12 cellular contexts compared by ENCODE assay signal in the genomic region with DNA sequence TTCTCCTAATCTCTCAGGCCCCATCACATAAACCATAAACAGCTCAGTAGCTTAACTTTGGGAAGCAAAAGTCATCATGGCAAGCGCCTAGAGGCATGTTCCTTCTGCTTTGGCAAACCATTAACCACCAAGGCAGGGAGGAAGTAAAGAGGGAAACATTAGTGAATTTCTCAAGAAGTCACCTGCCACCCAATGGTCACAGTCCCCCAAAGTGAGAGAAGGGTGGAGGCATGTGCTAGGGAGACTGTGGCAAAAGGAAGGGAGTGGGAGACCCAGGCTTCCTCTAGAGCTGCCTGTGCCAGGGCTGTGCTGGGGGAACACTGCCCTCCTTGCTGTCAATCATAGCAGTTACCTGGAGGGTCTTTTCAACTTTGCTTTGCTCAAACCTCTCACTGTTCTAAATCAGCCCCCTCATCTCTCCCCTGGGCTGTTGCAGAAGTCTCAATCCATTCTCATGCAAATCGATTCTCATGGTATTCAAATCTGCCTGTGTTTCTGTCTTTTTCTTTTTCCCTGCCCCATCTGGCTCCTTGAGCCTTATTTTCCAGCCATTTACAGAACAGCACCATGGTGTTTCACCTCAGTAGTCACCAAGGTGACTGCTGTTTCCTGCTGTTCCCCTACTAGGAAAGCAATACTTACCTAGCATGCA. TPM values are rescaled to one million over a fixed set of nuclear protein-coding genes. Genes with fewer than 3 reads are reported as not detected.
DNase-seq lines count a peak whose midpoint lies in the region; ATAC-seq and TF ChIP-seq lines count a peak whose summit lies in the region.
"Had no signal": no experiment of that assay in that cellular context is flagged by ENCODE, and none has a peak within 500 bp of the region (broad histone marks: within the 10 kb centered on the region; RNA-seq: fewer than 3 reads in every experiment).

No MANE protein-coding gene starts in this region.

- no peak overlapping the region for H3K4me3 ChIP-seq in BLaER1
- H3K4me3 ChIP-seq in PC-9 = peak overlapping the region; percentile 55; the same call in 1 of the 2 replicates
- H3K4me3 ChIP-seq in iPS-20b (ENCODE audit: low read length) = 0 out of 2 replicates have a peak overlapping the region, but pooled peaks have one; percentile 28
- H3K4me3 ChIP-seq: dorsolateral prefrontal cortex, hepatocyte, tibial artery had no signal

- H3K27me3 ChIP-seq in BLaER1 (no peaks in the 10 kb centered on the region), PC-9 (ENCODE audit: insufficient read depth, low read depth) (no peaks in the 10 kb centered on the region), iPS-20b (ENCODE audit: insufficient read depth, low read length) (peaks cover 11% of the 10 kb centered on the region; the same call in 1 of the 2 replicates)
- H3K27me3 ChIP-seq: dorsolateral prefrontal cortex, hepatocyte, tibial artery had no signal

- ATAC-seq in GM19023 (IDR thresholded peaks at IDR 0.05; ENCODE audit: unreplicated experiment) (no peak), omental fat pad (ENCODE audit: low FRiP score) (no peak)

- TSS peak; percentile 38 for BruUV-seq in PC-9 (replicated peaks; lab: Mats Ljungman, UMichigan)

- DNase-seq in GF-D8 (lab: John Stamatoyannopoulos, UW) = peak; percentile 54
- DNase-seq in PC-9 = no peak
- no peak for DNase-seq in T1000 (lab: John Stamatoyannopoulos, UW)
- no peak for DNase-seq in NCI-H2171 treated with DMSO at 0.1 percent for 48 hours (lab: John Stamatoyannopoulos, UW)
- DNase-seq in omental fat pad (ENCODE audit: low spot score) = no peak
- DNase-seq: dorsolateral prefrontal cortex; stimulated activated CD4-positive, alpha-beta T cell treated with anti-CD3 and anti-CD28 coated beads, Interleukin-1b, Interleukin-23, amount 100 ng/mL, for 48 hours; tibial artery had no signal

- H4K20me1 ChIP-seq in BLaER1 (peaks cover 23% of the 10 kb centered on the region), PC-9 (ENCODE audit: insufficient read depth) (no peaks in the 10 kb centered on the region)

- H2AFZ ChIP-seq in PC-9 = no peak overlapping the region
- H2AFZ ChIP-seq: hepatocyte had no signal

- intact Hi-C loops in PC-9 (cut with micrococcal nuclease; ENCODE audit: unreplicated experiment) = loop anchor here (5.0 to 10.0 kb wide), 2 partner anchors 232 to 695 kb away; partner anchors contain the start of genes CENPB and SPEF1

- H3K36me3 ChIP-seq in BLaER1 (no peaks in the 10 kb centered on the region), PC-9 (ENCODE audit: low read depth) (no peaks in the 10 kb centered on the region), iPS-20b (ENCODE audit: insufficient read depth, low read depth, low read length) (no peaks in the 10 kb centered on the region)
- H3K36me3 ChIP-seq: tibial artery had no signal

- H3K9me2 ChIP-seq in PC-9 (ENCODE audit: insufficient read depth) = no peaks in the 10 kb centered on the region

- CTCF ChIA-PET in PC-9 (lab: Charles Lee) = no interaction called here

- H3K9me3 ChIP-seq in BLaER1 (no peaks in the 10 kb centered on the region), PC-9 (ENCODE audit: insufficient read depth, low read depth) (no peaks in the 10 kb centered on the region), iPS-20b (ENCODE audit: insufficient read depth, low read depth, low read length) (no peaks in the 10 kb centered on the region)
- H3K9me3 ChIP-seq: tibial artery had no signal

- POLR2A ChIA-PET in PC-9 (lab: Charles Lee; ENCODE audit: unreplicated experiment) = no interaction called here

- peaks cover 40% of the 10 kb centered on the region for H3K79me2 ChIP-seq in PC-9 (ENCODE audit: low read depth)

- H3F3A ChIP-seq in PC-9 (ENCODE audit: insufficient read depth, low read depth) = peaks cover 47% of the 10 kb centered on the region

- peak overlapping the region; percentile 28; the same call in 1 of the 2 replicates for H3K27ac ChIP-seq in BLaER1
- peak overlapping the region; percentile 98 for H3K27ac ChIP-seq in PC-9
- H3K27ac ChIP-seq in iPS-20b (ENCODE audit: low read length) = no peak overlapping the region
- H3K27ac ChIP-seq: hepatocyte, tibial artery had no signal

- H3K4me2 ChIP-seq in BLaER1 (peak overlapping the region; percentile 53), PC-9 (peak overlapping the region; percentile 89)
- H3K4me2 ChIP-seq: hepatocyte had no signal

- H3K9ac ChIP-seq in BLaER1 (no peak overlapping the region), iPS-20b (ENCODE audit: low read depth, low read length) (peak overlapping the region; percentile 39; the same call in 1 of the 2 replicates)

- TF ChIP-seq CTCF in PC-9 (conservative IDR thresholded peaks at IDR 0.05) (no peak), omental fat pad (IDR thresholded peaks at IDR 0.05) (no peak)

- H3K4me1 ChIP-seq in BLaER1 (peaks cover 52% of the 10 kb centered on the region), PC-9 (replicated peaks; ENCODE audit: insufficient read depth) (peaks cover 57% of the 10 kb centered on the region), iPS-20b (ENCODE audit: insufficient read depth, low read length) (peaks cover 33% of the 10 kb centered on the region; the same call in 1 of the 2 replicates)

RNA-seq across cellular contexts. Expression of gene RNF24, which starts 1.8 kb away (rescaled TPM):
- total RNA-seq in PC-9 (2021) (60.5 and 89.0 TPM in 2 replicates), omental fat pad (10 to 100 TPM; 23.6 to 44.1 (median 28.1) TPM)
